Comparison of ENCODE assay signal across 9 cellular contexts in genomic region chr2:118865106-118865505, GRCh38. TPM values are rescaled to one million over a fixed set of nuclear protein-coding genes. Genes with fewer than 3 reads are reported as not detected.
DNase-seq lines count a peak whose midpoint lies in the region; ATAC-seq, FAIRE-seq and TF ChIP-seq lines count a peak whose summit lies in the region.
"Had no signal": no experiment of that assay in that cellular context is flagged by ENCODE, and none has a peak within 500 bp of the region (broad histone marks: within the 10 kb centered on the region; RNA-seq: fewer than 3 reads in every experiment).

No MANE protein-coding gene starts in this region.

- dilution Hi-C loops in keratinocyte (cut with MboI; ENCODE audit: extremely low pct_ligation_motif_present, low sequenced_read_pairs) = no loop called here

- H3K36me3 ChIP-seq in keratinocyte (ENCODE audit: control insufficient read depth in 2 of 2, extremely low read depth in 1 of 2, insufficient read depth in 2 of 2, low read length in 2 of 2) = no peaks in the 10 kb centered on the region
- no peaks in the 10 kb centered on the region for H3K36me3 ChIP-seq in thoracic aorta

- FAIRE-seq in keratinocyte (lab: Jason Lieb, UNC) = no peak

- H3K4me2 ChIP-seq in keratinocyte (ENCODE audit: control insufficient read depth, extremely low read depth, insufficient read depth, low read depth, low read length) = no peak overlapping the region

- peaks cover 7% of the 10 kb centered on the region for H3K4me1 ChIP-seq in keratinocyte (ENCODE audit: control insufficient read depth, extremely low read depth, insufficient read depth, low read length)
- no peaks in the 10 kb centered on the region for H3K4me1 ChIP-seq in thoracic aorta (ENCODE audit: control insufficient read depth in 1 of 2, low read depth in 2 of 2)

- H2AFZ ChIP-seq in keratinocyte (ENCODE audit: control insufficient read depth, low read length) = no peak overlapping the region

- DNase-seq in DMS 273 (lab: John Stamatoyannopoulos, UW; ENCODE audit: unreplicated experiment) (peak; percentile 75), NCI-H2196 (lab: John Stamatoyannopoulos, UW; ENCODE audit: unreplicated experiment) (peak; percentile 35), amniotic epithelial cell (ENCODE audit: low read depth) (peak; percentile 14), keratinocyte (ENCODE audit: low read depth, low spot score) (no peak), thoracic aorta (ENCODE audit: low spot score) (no peak), NCI-H1048 (lab: John Stamatoyannopoulos, UW) (no peak)

- ATAC-seq in GM19025 (IDR thresholded peaks at IDR 0.05; ENCODE audit: low read depth, unreplicated experiment) (peak; percentile 97), HG03064 (IDR thresholded peaks at IDR 0.05; ENCODE audit: low read depth, unreplicated experiment) (peak; percentile 90), thoracic aorta (ENCODE audit: insufficient number of reproducible peaks, low FRiP score, low read depth) (no peak)

- no peaks in the 10 kb centered on the region for H3K79me2 ChIP-seq in keratinocyte (ENCODE audit: control insufficient read depth, insufficient read depth, low read length)

- no peaks in the 10 kb centered on the region for H4K20me1 ChIP-seq in keratinocyte (ENCODE audit: control insufficient read depth, extremely low read depth, insufficient read depth, low read length)

- H3K27ac ChIP-seq in keratinocyte (ENCODE audit: control insufficient read depth, insufficient read depth, low read length) (no peak overlapping the region), thoracic aorta (no peak overlapping the region)

- H3K9me3 ChIP-seq in keratinocyte (ENCODE audit: control insufficient read depth, low read depth, low read length) = no peaks in the 10 kb centered on the region
- H3K9me3 ChIP-seq in thoracic aorta = no peaks in the 10 kb centered on the region

- H3K4me3 ChIP-seq in keratinocyte (ENCODE audit: control insufficient read depth in 2 of 3, extremely low read depth in 1 of 3, insufficient read depth in 2 of 3, low read depth in 1 of 3, low read length in 3 of 3) (no peak overlapping the region), thoracic aorta (no peak overlapping the region)

- no peak overlapping the region for H3K9ac ChIP-seq in keratinocyte (ENCODE audit: control insufficient read depth, extremely low read depth, insufficient read depth, low read length)

- TF ChIP-seq CTCF in keratinocyte (optimal IDR thresholded peaks at IDR 0.05 in 1 of 3, IDR thresholded peaks at IDR 0.05 in 1 of 3, conservative IDR thresholded peaks at IDR 0.05 in 1 of 3; ENCODE audit: extremely low read depth in 1 of 3, insufficient read depth in 2 of 3, low read length in 3 of 3) (peak; percentile 66 to 67 (median 67)), thoracic aorta (IDR thresholded peaks at IDR 0.05) (peak; percentile 36)

- H3K9me1 ChIP-seq in keratinocyte (ENCODE audit: control insufficient read depth, extremely low read depth, insufficient read depth, low read length) = no peaks in the 10 kb centered on the region

- no peaks in the 10 kb centered on the region for H3K27me3 ChIP-seq in keratinocyte (ENCODE audit: control insufficient read depth, extremely low read depth, insufficient read depth, low read length)
- H3K27me3 ChIP-seq in thoracic aorta (replicated peaks; ENCODE audit: insufficient read depth) = no peaks in the 10 kb centered on the region

RNA-seq across cellular contexts. Expression of gene EN1, which starts 17.7 kb away (rescaled TPM):
- polyA plus RNA-seq in keratinocyte = 0.05 to 0.24 TPM (median 0.08 TPM) in 3 replicates
- polyA plus RNA-seq in keratinocyte (2011; ENCODE audit: low read depth) = 1.2 TPM
- 0.05 and 0.22 TPM in 2 replicates for polyA plus RNA-seq in keratinocyte (2011; cell fraction: cytosol; rRNA removed)
- polyA plus RNA-seq in keratinocyte (2011; cell fraction: nucleus; rRNA removed) = 0.15 and 0.28 TPM in 2 replicates
- polyA plus RNA-seq in keratinocyte (2012; ENCODE audit: low replicate concordance) = 0.68 and 1.5 TPM in 2 replicates
- 1.0 TPM in 1 of 3 replicates, not detected in the others for polyA minus RNA-seq in keratinocyte
- polyA minus RNA-seq in keratinocyte (2011; cell fraction: cytosol; rRNA and poly(A)+ RNA removed) = not detected
- polyA minus RNA-seq in keratinocyte (2011; cell fraction: nucleus; rRNA and poly(A)+ RNA removed) = not detected in 2 replicates
- total RNA-seq in thoracic aorta = not detected
- total RNA-seq: activated CD8-positive, alpha-beta memory T cell treated with anti-CD3 and anti-CD28 coated beads for 36 hours had no signal

Comparison
In these comparisons a context has a peak if more than half of its experiments do, and no peak if none do; other contexts are left out.
1. DNase-seq: peak in DMS 273 (single experiment), NCI-H2196 (single experiment) and amniotic epithelial cell (single experiment); none in keratinocyte (single experiment), thoracic aorta (single experiment) and NCI-H1048 (single experiment).